Comparison of ENCODE assay signal across 22 cellular contexts in the genomic region with DNA sequence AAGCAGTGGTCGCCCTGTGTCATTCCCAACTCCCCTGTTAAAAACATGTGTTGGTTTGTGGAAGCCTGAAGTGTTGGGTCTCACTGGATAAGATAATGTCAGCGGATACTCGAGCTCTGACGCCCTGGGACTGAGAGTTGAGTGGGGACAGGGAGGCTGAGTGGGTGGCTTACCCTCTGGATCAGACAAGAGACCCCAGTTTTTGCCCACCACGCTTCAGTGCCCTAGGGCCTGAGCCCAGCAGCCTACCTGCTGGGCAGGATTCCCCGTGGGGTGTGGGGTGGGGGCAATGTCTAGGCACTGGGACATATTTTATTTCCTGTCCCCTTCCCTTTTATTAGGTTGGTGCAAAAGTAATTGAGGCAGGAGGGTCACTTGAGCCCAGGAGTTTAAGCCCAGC.
"Had no signal": no experiment of that assay in that cellular context is flagged by ENCODE, and none has a peak within 500 bp of the region (broad histone marks: within the 10 kb centered on the region; RNA-seq: fewer than 3 reads in every experiment).

No MANE protein-coding gene starts in this region.

- DNase-seq: activated B cell treated with CpG ODN at 0.5 μM for 24 hours; activated CD4-positive, alpha-beta T cell treated with anti-CD3 and anti-CD28 coated beads for 48 hours; activated CD8-positive, alpha-beta T cell treated with anti-CD3 and anti-CD28 coated beads, Interleukin-2, amount 10 ng/mL, durations not matched to agents 7 days and 5 days; activated naive CD4-positive, alpha-beta T cell treated with anti-CD3 and anti-CD28 coated beads, Interleukin-2, amount 10 ng/mL, durations not matched to agents 7 days and 5 days; activated T-cell treated with anti-CD3 and anti-CD28 coated beads, Interleukin-2, amount 50 U/mL, for 24 hours; cerebellar nuclear complex; effector CD4-positive, alpha-beta T cell; gastrocnemius medialis; head of caudate nucleus; left lung; mammary epithelial cell; mucosa of descending colon; naive B cell; sigmoid colon; stimulated activated naive CD4-positive, alpha-beta T cell; substantia nigra; transverse colon had no signal

- H3K27ac Mint-ChIP-seq: activated B cell treated with CpG ODN at 0.5 μM for 24 hours; activated CD8-positive, alpha-beta T cell treated with anti-CD3 and anti-CD28 coated beads, Interleukin-2, amount 10 ng/mL, durations not matched to agents 7 days and 5 days; activated naive CD4-positive, alpha-beta T cell treated with anti-CD3 and anti-CD28 coated beads, Interleukin-2, amount 10 ng/mL, durations not matched to agents 7 days and 5 days; activated T-cell treated with anti-CD3 and anti-CD28 coated beads, Interleukin-2, amount 50 U/mL, for 24 hours; activated T-helper 2 cell treated with anti-CD3 and anti-CD28 coated beads, Interferon-gamma antibody, Interleukin-2, Interleukin-4, amounts not matched to agents 10 μg/mL and 5 μg/mL and 100 μg/mL, durations not matched to agents 14 hours and 24 hours and 36 hours had no signal

- H3K9me3 ChIP-seq: ascending aorta, gastrocnemius medialis, left lung, mucosa of descending colon, pancreas, sigmoid colon, transverse colon had no signal

- H3K27ac ChIP-seq: gastrocnemius medialis, left lung, pancreas, sigmoid colon, SK-N-MC, transverse colon had no signal

- H3K36me3 Mint-ChIP-seq: activated naive CD4-positive, alpha-beta T cell treated with anti-CD3 and anti-CD28 coated beads, Interleukin-2, amount 10 ng/mL, durations not matched to agents 7 days and 5 days; naive B cell had no signal

- H3K27me3 ChIP-seq: ascending aorta, gastrocnemius medialis, left lung, pancreas, sigmoid colon, transverse colon had no signal

- ATAC-seq: activated CD8-positive, alpha-beta T cell treated with anti-CD3 and anti-CD28 coated beads, Interleukin-2, amount 10 ng/mL, durations not matched to agents 7 days and 5 days; esophagus mucosa; gastrocnemius medialis; left lung; mucosa of descending colon; pancreas had no signal

- H3K4me3 ChIP-seq: ascending aorta, gastrocnemius medialis, left lung, mucosa of descending colon, pancreas, sigmoid colon, SK-N-MC, transverse colon had no signal

- H3K36me3 ChIP-seq: gastrocnemius medialis, pancreas, sigmoid colon, transverse colon had no signal

- H3K4me3 Mint-ChIP-seq: activated B cell treated with CpG ODN at 0.5 μM for 24 hours; activated CD8-positive, alpha-beta T cell treated with anti-CD3 and anti-CD28 coated beads, Interleukin-2, amount 10 ng/mL, durations not matched to agents 7 days and 5 days; activated naive CD4-positive, alpha-beta T cell treated with anti-CD3 and anti-CD28 coated beads, Interleukin-2, amount 10 ng/mL, durations not matched to agents 7 days and 5 days; activated T-cell treated with anti-CD3 and anti-CD28 coated beads, Interleukin-2, amount 50 U/mL, for 24 hours; naive B cell had no signal

- H3K4me1 Mint-ChIP-seq: activated B cell treated with CpG ODN at 0.5 μM for 24 hours had no signal

- H3K27me3 Mint-ChIP-seq: activated B cell treated with CpG ODN at 0.5 μM for 24 hours; activated T-cell treated with anti-CD3 and anti-CD28 coated beads, Interleukin-2, amount 50 U/mL, for 24 hours; naive B cell had no signal

- H3K9me3 Mint-ChIP-seq: activated B cell treated with CpG ODN at 0.5 μM for 24 hours; activated naive CD4-positive, alpha-beta T cell treated with anti-CD3 and anti-CD28 coated beads, Interleukin-2, amount 10 ng/mL, durations not matched to agents 7 days and 5 days; activated T-cell treated with anti-CD3 and anti-CD28 coated beads, Interleukin-2, amount 50 U/mL, for 24 hours; activated T-helper 2 cell treated with anti-CD3 and anti-CD28 coated beads, Interferon-gamma antibody, Interleukin-2, Interleukin-4, amounts not matched to agents 10 μg/mL and 5 μg/mL and 100 μg/mL, durations not matched to agents 14 hours and 24 hours and 36 hours; naive B cell had no signal
